Comparison of ENCODE assay signal across 11 cellular contexts in genomic region chr6:129448965-129449364, GRCh38.
A peak's percentile ranks its signal among the peaks of the same experiment; 100 is the strongest.
DNase-seq lines count a peak whose midpoint lies in the region; ATAC-seq, FAIRE-seq and TF ChIP-seq lines count a peak whose summit lies in the region.
"Had no signal": no experiment of that assay in that cellular context is flagged by ENCODE, and none has a peak within 500 bp of the region (broad histone marks: within the 10 kb centered on the region; RNA-seq: fewer than 3 reads in every experiment).

No MANE protein-coding gene starts in this region.

- H3K27me3 ChIP-seq in thyroid gland (no peaks in the 10 kb centered on the region), SJCRH30 (no peaks in the 10 kb centered on the region)

- H3K36me3 ChIP-seq in thyroid gland (no peaks in the 10 kb centered on the region), SJCRH30 (no peaks in the 10 kb centered on the region)

- H3K9me3 ChIP-seq in thyroid gland (no peaks in the 10 kb centered on the region), SJCRH30 (replicated peaks) (no peaks in the 10 kb centered on the region)

- no peaks in the 10 kb centered on the region for H3K27me3 Mint-ChIP-seq in endothelial cell (ENCODE audit: unreplicated experiment)

- H3K36me3 Mint-ChIP-seq in endothelial cell (ENCODE audit: low read depth, unreplicated experiment): no peaks in the 10 kb centered on the region

- DNase-seq in thyroid gland: no peak
- no peak for DNase-seq in endothelial cell (ENCODE audit: low spot score)
- DNase-seq in HTR-8/SVneo (ENCODE audit: insufficient read length, low spot score): no peak
- no peak for DNase-seq in SJCRH30
- DNase-seq: endodermal cell, NCI-H69 had no signal

- H3K27ac ChIP-seq in thyroid gland (no peak overlapping the region), SJCRH30 (no peak overlapping the region)

- TF ChIP-seq CTCF in thyroid gland (IDR thresholded peaks at IDR 0.05) (no peak), endothelial cell (IDR thresholded peaks at IDR 0.05; ENCODE audit: unreplicated experiment) (no peak)

- H3K4me3 ChIP-seq in thyroid gland (replicated peaks in 1 of 3): no peak overlapping the region
- H3K4me3 ChIP-seq in SJCRH30: no peak overlapping the region
- H3K4me3 ChIP-seq: smooth muscle cell had no signal

- ATAC-seq in GM18498 (IDR thresholded peaks at IDR 0.05; ENCODE audit: unreplicated experiment): peak; percentile 100
- peak; percentile 98 for ATAC-seq in GM19328 (IDR thresholded peaks at IDR 0.05; ENCODE audit: unreplicated experiment)
- peak; percentile 100 for ATAC-seq in HG02798 (IDR thresholded peaks at IDR 0.05; ENCODE audit: poor library complexity, unreplicated experiment)
- peak; percentile 100 for ATAC-seq in HG03521 (IDR thresholded peaks at IDR 0.05; ENCODE audit: unreplicated experiment)

- no peak overlapping the region for H3K27ac Mint-ChIP-seq in endothelial cell (ENCODE audit: unreplicated experiment)
- H3K27ac Mint-ChIP-seq: endodermal cell had no signal

- no peaks in the 10 kb centered on the region for H3K4me1 ChIP-seq in thyroid gland
- no peaks in the 10 kb centered on the region for H3K4me1 ChIP-seq in SJCRH30

- no peak overlapping the region for H3K4me3 Mint-ChIP-seq in endothelial cell (ENCODE audit: unreplicated experiment)
- H3K4me3 Mint-ChIP-seq: endodermal cell had no signal

- intact Hi-C loops in thyroid gland (cut with DNase I): no loop called here

- FAIRE-seq in HTR-8/SVneo (lab: Jason Lieb, UNC): no peak

- peaks cover 8% of the 10 kb centered on the region for H3K4me1 Mint-ChIP-seq in endothelial cell (ENCODE audit: unreplicated experiment)

- TF ChIP-seq POLR2A in thyroid gland (IDR thresholded peaks at IDR 0.05): no peak

- no peaks in the 10 kb centered on the region for H3K9me3 Mint-ChIP-seq in endothelial cell (ENCODE audit: unreplicated experiment)
- H3K9me3 Mint-ChIP-seq: endodermal cell had no signal
